Comparison of ENCODE assay signal across 23 cellular contexts in the genomic region with DNA sequence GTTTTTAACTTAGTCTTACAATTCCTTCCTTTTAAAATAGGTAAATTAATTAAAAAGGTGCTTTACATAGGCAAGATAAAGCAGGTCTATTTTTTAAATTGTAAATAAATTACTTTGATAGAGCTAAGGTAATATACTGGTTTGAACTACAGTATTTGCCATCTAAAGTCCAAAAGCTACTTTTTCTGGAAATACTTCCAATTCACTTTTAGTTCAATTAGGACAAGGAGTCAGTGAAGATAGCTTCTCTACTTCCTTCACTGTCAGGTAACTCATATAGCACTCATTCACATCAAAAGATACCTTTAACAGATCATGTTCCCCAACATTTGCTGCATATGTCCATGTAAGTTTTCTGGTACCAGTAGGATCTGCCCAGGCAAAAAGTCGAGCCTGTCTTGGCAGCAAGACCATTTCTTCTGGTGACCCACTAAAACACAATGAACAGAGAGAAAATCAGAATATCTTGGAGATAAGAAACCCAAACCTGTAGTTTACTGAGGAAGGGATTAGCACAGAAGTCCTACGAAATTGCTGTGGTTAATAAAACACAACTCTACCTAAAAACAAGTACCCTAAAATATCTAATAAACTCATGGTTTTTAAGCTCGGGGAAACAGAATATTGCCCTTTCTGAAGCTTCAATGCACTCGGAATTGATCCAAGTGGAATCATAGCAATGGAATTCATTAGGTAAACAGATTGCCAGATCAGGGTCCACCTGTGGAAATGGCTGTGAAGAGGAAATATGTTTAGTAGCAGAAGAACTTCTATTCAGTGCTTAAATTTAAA.
"Had no signal": no experiment of that assay in that cellular context is flagged by ENCODE, and none has a peak within 500 bp of the region (broad histone marks: within the 10 kb centered on the region; RNA-seq: fewer than 3 reads in every experiment).

No MANE protein-coding gene starts in this region.

- H3K27me3 Mint-ChIP-seq: activated CD4-positive, alpha-beta memory T cell treated with anti-CD3 and anti-CD28 coated beads for 36 hours; activated CD8-positive, alpha-beta memory T cell treated with anti-CD3 and anti-CD28 coated beads, Interleukin-2, amount 10 ng/mL, durations not matched to agents 7 days and 5 days; activated naive CD8-positive, alpha-beta T cell treated with anti-CD3 and anti-CD28 coated beads, Interleukin-2, amount 50 U/mL, for 24 hours; naive B cell had no signal

- H3K79me2 ChIP-seq: parathyroid adenoma had no signal

- H3K4me3 Mint-ChIP-seq: activated CD4-positive, alpha-beta memory T cell treated with anti-CD3 and anti-CD28 coated beads for 36 hours; activated CD8-positive, alpha-beta memory T cell treated with anti-CD3 and anti-CD28 coated beads, Interleukin-2, amount 10 ng/mL, durations not matched to agents 7 days and 5 days; activated naive CD4-positive, alpha-beta T cell treated with anti-CD3 and anti-CD28 coated beads for 36 hours; activated naive CD8-positive, alpha-beta T cell treated with anti-CD3 and anti-CD28 coated beads, Interleukin-2, amount 50 U/mL, for 24 hours; immature natural killer cell; naive B cell had no signal

- H3K4me1 Mint-ChIP-seq: activated CD8-positive, alpha-beta memory T cell treated with anti-CD3 and anti-CD28 coated beads, Interleukin-2, amount 10 ng/mL, durations not matched to agents 7 days and 5 days; activated naive CD8-positive, alpha-beta T cell treated with anti-CD3 and anti-CD28 coated beads, Interleukin-2, amount 50 U/mL, for 24 hours had no signal

- H2AFZ ChIP-seq: parathyroid adenoma had no signal

- H3K9ac ChIP-seq: parathyroid adenoma had no signal

- ATAC-seq: activated CD8-positive, alpha-beta memory T cell treated with anti-CD3 and anti-CD28 coated beads, Interleukin-2, amount 10 ng/mL, durations not matched to agents 7 days and 5 days; activated naive CD8-positive, alpha-beta T cell treated with anti-CD3 and anti-CD28 coated beads, Interleukin-2, amount 50 U/mL, for 24 hours; foreskin keratinocyte; left cardiac atrium had no signal

- DNase-seq: activated CD4-positive, alpha-beta memory T cell treated with anti-CD3 and anti-CD28 coated beads for 36 hours; activated CD8-positive, alpha-beta memory T cell treated with anti-CD3 and anti-CD28 coated beads, Interleukin-2, amount 10 ng/mL, durations not matched to agents 7 days and 5 days; activated naive CD4-positive, alpha-beta T cell treated with anti-CD3 and anti-CD28 coated beads for 36 hours; activated naive CD8-positive, alpha-beta T cell treated with anti-CD3 and anti-CD28 coated beads, Interleukin-2, amount 50 U/mL, for 24 hours; activated T-cell treated with anti-CD3 and anti-CD28 coated beads, Interleukin-2, amount 50 U/mL, for 1 hour; central memory CD4-positive, alpha-beta T cell; colonic mucosa; effector CD8-positive, alpha-beta T cell; foreskin keratinocyte; glutamatergic neuron; immature natural killer cell; left cardiac atrium; naive B cell; stimulated activated CD4-positive, alpha-beta T cell treated with anti-CD3 and anti-CD28 coated beads, Interleukin-4, amount 100 ng/mL, for 24 hours; stimulated activated CD8-positive, alpha-beta memory T cell treated with anti-CD3 and anti-CD28 coated beads, Interleukin-4, amount 100 ng/mL, for 48 hours; stimulated activated naive CD4-positive, alpha-beta T cell treated with Interleukin-2 at 50 U/mL for 16 hours; T-helper 1 cell; trophoblast cell had no signal

- H3K4me3 ChIP-seq: colonic mucosa, right atrium auricular region, skin epidermis had no signal

- H3K27ac Mint-ChIP-seq: activated CD4-positive, alpha-beta memory T cell treated with anti-CD3 and anti-CD28 coated beads for 36 hours; activated CD8-positive, alpha-beta memory T cell treated with anti-CD3 and anti-CD28 coated beads, Interleukin-2, amount 10 ng/mL, durations not matched to agents 7 days and 5 days; activated naive CD4-positive, alpha-beta T cell treated with anti-CD3 and anti-CD28 coated beads for 36 hours; activated T-helper 2 cell treated with anti-CD3 and anti-CD28 coated beads, Interferon-gamma antibody, Interleukin-2, Interleukin-4, amounts not matched to agents 10 μg/mL and 5 μg/mL and 100 μg/mL, durations not matched to agents 14 hours and 24 hours and 36 hours had no signal

- H3K4me1 ChIP-seq: colonic mucosa, foreskin keratinocyte, parathyroid adenoma, right atrium auricular region had no signal

- H3K27ac ChIP-seq: colonic mucosa, foreskin keratinocyte, parathyroid adenoma, right atrium auricular region, skin epidermis, VCaP had no signal

- H3K36me3 ChIP-seq: colonic mucosa had no signal

- H3K27me3 ChIP-seq: colonic mucosa, foreskin keratinocyte, right atrium auricular region had no signal

- H3K9me3 ChIP-seq: colonic mucosa, right atrium auricular region had no signal
